1 cellular context compared by ENCODE assay signal in the genomic region with DNA sequence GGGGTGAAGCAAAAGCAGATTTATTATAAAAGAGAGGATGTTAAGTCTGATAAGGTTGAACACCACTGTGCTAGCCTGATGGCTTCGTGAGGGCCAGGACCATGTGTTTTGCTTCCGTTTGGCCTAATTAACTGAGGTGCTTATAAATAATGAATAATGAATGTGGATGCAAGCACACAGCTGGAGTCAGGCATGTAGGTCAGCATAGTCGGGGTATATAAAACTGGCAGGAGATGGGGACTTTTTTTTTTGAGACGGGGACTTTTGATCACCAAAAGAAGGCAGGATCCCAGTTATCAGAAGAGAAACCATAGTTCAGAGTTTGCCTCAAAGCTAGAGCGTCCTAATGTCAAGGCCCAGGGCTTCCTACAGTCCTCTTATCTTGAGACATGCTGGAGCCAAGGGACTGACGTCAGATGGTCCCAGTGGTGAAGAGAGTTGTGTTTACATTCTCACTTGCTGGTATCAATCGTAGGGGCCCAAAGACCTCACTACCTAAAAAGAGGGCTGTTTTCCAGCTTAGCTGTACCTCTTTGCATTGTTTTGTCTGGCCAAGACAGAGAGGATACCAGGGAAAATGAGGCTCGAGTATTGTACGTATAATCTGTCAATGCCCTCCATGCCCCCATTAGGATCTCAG.
TF ChIP-seq lines count a peak whose summit lies in the region.

No MANE protein-coding gene starts in this region.

TF ChIP-seq in endothelial cell of umbilical vein, 7 proteins besides CTCF, POLR2A, EP300 and RAD21:
- TF ChIP-seq MAX (IDR thresholded peaks at IDR 0.05; ENCODE audit: insufficient read depth, insufficient read length) (no peak), GATA2 (IDR thresholded peaks at IDR 0.05; ENCODE audit: insufficient read depth, insufficient read length, low read depth, low read length) (no peak), EZH2 (IDR thresholded peaks at IDR 0.05; ENCODE audit: borderline replicate concordance, low read depth, low read length, severe bottlenecking) (no peak), FOS (IDR thresholded peaks at IDR 0.05; ENCODE audit: borderline replicate concordance, insufficient read depth, low read length) (no peak), MYC (IDR thresholded peaks at IDR 0.05; ENCODE audit: low read depth, low read length) (no peak), POLR2AphosphoS5 (IDR thresholded peaks at IDR 0.05; ENCODE audit: insufficient read depth, low read depth, low read length) (no peak), JUN (IDR thresholded peaks at IDR 0.05; ENCODE audit: borderline replicate concordance, insufficient read depth, insufficient read length, low read depth) (no peak)
